21 cellular contexts compared by ENCODE assay signal in genomic region chr4:139743027-139743426, GRCh38.
"Had no signal": no experiment of that assay in that cellular context is flagged by ENCODE, and none has a peak within 500 bp of the region (broad histone marks: within the 10 kb centered on the region; RNA-seq: fewer than 3 reads in every experiment).

No MANE protein-coding gene starts in this region.

- H3K9me3 ChIP-seq: left lung, mucosa of descending colon, ovary, sigmoid colon, spleen had no signal

- H3K36me3 ChIP-seq: brain microvascular endothelial cell, left lung, ovary, sigmoid colon, spleen had no signal

- DNase-seq: activated CD4-positive, alpha-beta T cell treated with anti-CD3 and anti-CD28 coated beads for 1 hour; activated CD8-positive, alpha-beta memory T cell treated with anti-CD3 and anti-CD28 coated beads for 24 hours; activated effector memory CD4-positive, alpha-beta T cell treated with anti-CD3 and anti-CD28 coated beads, Interleukin-2, amount 50 U/mL, for 16 hours; activated naive CD4-positive, alpha-beta T cell treated with anti-CD3 and anti-CD28 coated beads, Interleukin-2, amount 50 U/mL, for 16 hours; activated T-cell treated with anti-CD3 and anti-CD28 coated beads, Interleukin-2, amount 50 U/mL, for 72 hours; aorta; brain microvascular endothelial cell; cerebellar nuclear complex; effector CD8-positive, alpha-beta T cell; foreskin fibroblast; hypothalamus; islet precursor cell; left lung; mucosa of descending colon; naive B cell; ovary; sigmoid colon; spleen; stimulated activated CD4-positive, alpha-beta T cell treated with anti-CD3 and anti-CD28 coated beads, Interleukin-4, amount 100 ng/mL, for 4 hours; stimulated activated naive B cell treated with anti-CD40 and anti-IgM and Interleukin-4, amounts not matched to agents 10 μg/mL and 1 μg/mL and 100 μg/mL, for 72 hours had no signal

- H3K27me3 ChIP-seq: brain microvascular endothelial cell, left lung, ovary, sigmoid colon, spleen had no signal

- H3K4me3 Mint-ChIP-seq: activated T-cell treated with anti-CD3 and anti-CD28 coated beads, Interleukin-2, amount 50 U/mL, for 72 hours; naive B cell; stimulated activated naive B cell treated with anti-CD40 and anti-IgM and Interleukin-4, amounts not matched to agents 10 μg/mL and 1 μg/mL and 100 μg/mL, for 72 hours; T-helper 1 cell treated with Interleukin-12 subunit alpha and Interleukin-12 subunit beta and Interleukin-4 antibody, amounts not matched to agents 30 μg/mL and 1 μg/mL, for 36 hours had no signal

- H3K27ac Mint-ChIP-seq: activated T-cell treated with anti-CD3 and anti-CD28 coated beads, Interleukin-2, amount 50 U/mL, for 72 hours; stimulated activated naive B cell treated with anti-CD40 and anti-IgM and Interleukin-4, amounts not matched to agents 10 μg/mL and 1 μg/mL and 100 μg/mL, for 72 hours; T-helper 1 cell treated with Interleukin-12 subunit alpha and Interleukin-12 subunit beta and Interleukin-4 antibody, amounts not matched to agents 30 μg/mL and 1 μg/mL, for 36 hours had no signal

- H3K9me3 Mint-ChIP-seq: activated T-cell treated with anti-CD3 and anti-CD28 coated beads, Interleukin-2, amount 50 U/mL, for 72 hours; naive B cell; stimulated activated naive B cell treated with anti-CD40 and anti-IgM and Interleukin-4, amounts not matched to agents 10 μg/mL and 1 μg/mL and 100 μg/mL, for 72 hours; T-helper 1 cell treated with Interleukin-12 subunit alpha and Interleukin-12 subunit beta and Interleukin-4 antibody, amounts not matched to agents 30 μg/mL and 1 μg/mL, for 36 hours had no signal

- H3K27ac ChIP-seq: brain microvascular endothelial cell, left lung, ovary, sigmoid colon, spleen had no signal

- H3K4me3 ChIP-seq: left lung, mucosa of descending colon, ovary, sigmoid colon, spleen had no signal

- ATAC-seq: activated T-cell treated with anti-CD3 and anti-CD28 coated beads, Interleukin-2, amount 50 U/mL, for 72 hours; left lung; mucosa of descending colon; stimulated activated naive B cell treated with anti-CD40 and anti-IgM and Interleukin-4, amounts not matched to agents 10 μg/mL and 1 μg/mL and 100 μg/mL, for 72 hours had no signal

- H3K36me3 Mint-ChIP-seq: naive B cell; stimulated activated naive B cell treated with anti-CD40 and anti-IgM and Interleukin-4, amounts not matched to agents 10 μg/mL and 1 μg/mL and 100 μg/mL, for 72 hours had no signal
